ENCODE assay signal across 1 cellular context in genomic region chr19:49641688-49642487, GRCh38.
A peak's percentile ranks its signal among the peaks of the same experiment; 100 is the strongest.
TF ChIP-seq lines count a peak whose summit lies in the region.

TSS of gene SCAF1 (plus strand) at chr19:49642209. CDS start at chr19:49645027, 2,818 bp downstream.

TF ChIP-seq in HepG2, 621 proteins besides CTCF, POLR2A, EP300 and RAD21 (continued from another document and continues in another):
- TF ChIP-seq CEBPZ (IDR thresholded peaks at IDR 0.05; ENCODE audit: low read length), result no peak
- TF ChIP-seq RFXAP (CRISPR knock-in tag; IDR thresholded peaks at IDR 0.05; ENCODE audit: borderline replicate concordance), result no peak; the same call in 1 of the 2 replicates
- TF ChIP-seq TRAFD1 (CRISPR knock-in tag; IDR thresholded peaks at IDR 0.05; ENCODE audit: borderline replicate concordance), result no peak
- peak; percentile 87 for TF ChIP-seq SAP130 (CRISPR knock-in tag; IDR thresholded peaks at IDR 0.05; ENCODE audit: low read depth)
- TF ChIP-seq ZFP91 (CRISPR knock-in tag; IDR thresholded peaks at IDR 0.05; ENCODE audit: borderline replicate concordance), result peak; percentile 77
- peak; percentile 92 for TF ChIP-seq ZNF574 (CRISPR knock-in tag; IDR thresholded peaks at IDR 0.05)
- peak; percentile 64; the same call in 1 of the 2 replicates for TF ChIP-seq ZNF850 (CRISPR knock-in tag; conservative IDR thresholded peaks at IDR 0.05)
- TF ChIP-seq ZFY (CRISPR knock-in tag; IDR thresholded peaks at IDR 0.05), result peak; percentile 80
- TF ChIP-seq TRIM22 (IDR thresholded peaks at IDR 0.05), result no peak
- TF ChIP-seq TRIM24 (CRISPR knock-in tag; IDR thresholded peaks at IDR 0.05), result no peak
- peak; percentile 74; the same call in 1 of the 2 replicates for TF ChIP-seq PRDM10 (CRISPR knock-in tag; IDR thresholded peaks at IDR 0.05; ENCODE audit: low read depth)
- no peak for TF ChIP-seq MEIS1 (CRISPR knock-in tag; IDR thresholded peaks at IDR 0.05; ENCODE audit: borderline replicate concordance)
- TF ChIP-seq ETS1 (CRISPR knock-in tag; IDR thresholded peaks at IDR 0.05), result no peak
- TF ChIP-seq ZNF354B (CRISPR knock-in tag; IDR thresholded peaks at IDR 0.05), result no peak
- 0 out of 2 replicates have a peak, but pooled peaks have one; percentile 31 for TF ChIP-seq ZNF136 (CRISPR knock-in tag; IDR thresholded peaks at IDR 0.05; ENCODE audit: low read depth)
- no peak for TF ChIP-seq ZNF33A (CRISPR knock-in tag; IDR thresholded peaks at IDR 0.05; ENCODE audit: borderline replicate concordance)
- 0 out of 2 replicates have a peak, but pooled peaks have one; percentile 28 for TF ChIP-seq ZNF333 (CRISPR knock-in tag; IDR thresholded peaks at IDR 0.05; ENCODE audit: borderline replicate concordance)
- TF ChIP-seq NAIF1 (CRISPR knock-in tag; IDR thresholded peaks at IDR 0.05; ENCODE audit: borderline replicate concordance), result no peak
- peak; percentile 75; the same call in 1 of the 2 replicates for TF ChIP-seq ZFP62 (CRISPR knock-in tag; IDR thresholded peaks at IDR 0.05)
- no peak for TF ChIP-seq MLLT10 (CRISPR knock-in tag; IDR thresholded peaks at IDR 0.05)
- no peak for TF ChIP-seq ZBTB37 (CRISPR knock-in tag; IDR thresholded peaks at IDR 0.05)
- peak; percentile 26 for TF ChIP-seq ZNF407 (CRISPR knock-in tag; IDR thresholded peaks at IDR 0.05; ENCODE audit: not compliant biosample characterization)
- TF ChIP-seq SRSF9 (IDR thresholded peaks at IDR 0.05; ENCODE audit: borderline replicate concordance, insufficient read depth, low read depth, low read length, poor library complexity, severe bottlenecking), result no peak
